Comparison of ENCODE assay signal across 9 cellular contexts in genomic region chrX:17738002-17738713, GRCh38. TPM values are rescaled to one million over a fixed set of nuclear protein-coding genes. Genes with fewer than 3 reads are reported as not detected.
DNase-seq lines count a peak whose midpoint lies in the region; ATAC-seq, FAIRE-seq and TF ChIP-seq lines count a peak whose summit lies in the region.
"Had no signal": no experiment of that assay in that cellular context is flagged by ENCODE, and none has a peak within 500 bp of the region (broad histone marks: within the 10 kb centered on the region; RNA-seq: fewer than 3 reads in every experiment).

No MANE protein-coding gene starts in this region.

- WGBS in upper lobe of left lung, 2 donors: 1 to 38% methylated on average over 22 to 44 of the region's 44 CpGs

- no peaks in the 10 kb centered on the region for H3K9me3 Mint-ChIP-seq in activated T-helper 17 cell treated with anti-CD3 and anti-CD28 coated beads, Interleukin-2, amount 50 U/mL, for 72 hours

- H3K4me3 Mint-ChIP-seq in activated T-helper 17 cell treated with anti-CD3 and anti-CD28 coated beads, Interleukin-2, amount 50 U/mL, for 72 hours: peak overlapping the region; percentile 85

- H3K4me3 ChIP-seq in fibroblast of villous mesenchyme (ENCODE audit: low read depth, low read length) (peak overlapping the region; percentile 77), neutrophil (ENCODE audit: low read depth in 1 of 2, low read length in 1 of 2) (peak overlapping the region; percentile 68 to 71), upper lobe of left lung (peak overlapping the region; percentile 6 to 62 (median 52))

- H3K36me3 ChIP-seq in neutrophil: no peaks in the 10 kb centered on the region
- no peaks in the 10 kb centered on the region for H3K36me3 ChIP-seq in upper lobe of left lung

- peak; percentile 85 for FAIRE-seq in GM19239 (lab: Jason Lieb, UNC)
- FAIRE-seq: TTC549 had no signal

- TF ChIP-seq CTCF in fibroblast of villous mesenchyme (IDR thresholded peaks at IDR 0.05; ENCODE audit: insufficient read depth, low read depth, low read length) (no peak), neutrophil (IDR thresholded peaks at IDR 0.05) (no peak), upper lobe of left lung (IDR thresholded peaks at IDR 0.05) (no peak)

- no peak overlapping the region for H3K27ac ChIP-seq in neutrophil
- peak overlapping the region; percentile 77 to 93 (median 88) for H3K27ac ChIP-seq in upper lobe of left lung

- TF ChIP-seq POLR2A in upper lobe of left lung (IDR thresholded peaks at IDR 0.05): no peak

- peaks cover 5% of the 10 kb centered on the region for H3K27me3 Mint-ChIP-seq in activated T-helper 17 cell treated with anti-CD3 and anti-CD28 coated beads, Interleukin-2, amount 50 U/mL, for 72 hours

- no peak for TF ChIP-seq EP300 in upper lobe of left lung (IDR thresholded peaks at IDR 0.05)

- H3K27ac Mint-ChIP-seq in activated T-helper 17 cell treated with anti-CD3 and anti-CD28 coated beads, Interleukin-2, amount 50 U/mL, for 72 hours: peak overlapping the region; percentile 69

- H3K4me1 ChIP-seq in neutrophil (ENCODE audit: control insufficient read depth in 1 of 2, insufficient read depth in 1 of 2, low read depth in 1 of 2, low read length in 1 of 2) (peaks cover 16 to 20% of the 10 kb centered on the region in 2 experiments), upper lobe of left lung (peaks cover 0 to 3% (median 0%) of the 10 kb centered on the region in 4 donors)

- H3K36me3 Mint-ChIP-seq in activated T-helper 17 cell treated with anti-CD3 and anti-CD28 coated beads, Interleukin-2, amount 50 U/mL, for 72 hours (ENCODE audit: low read depth): no peaks in the 10 kb centered on the region

- no peak for DNase-seq in GM19239 (ENCODE audit: insufficient read length, low spot score)
- peak; percentile 51 for DNase-seq in NCI-H748 treated with DMSO at 0.1 percent for 48 hours (lab: John Stamatoyannopoulos, UW)
- peak; percentile 37 for DNase-seq in fibroblast of villous mesenchyme (ENCODE audit: low read depth)
- peak; percentile 54 to 80 for DNase-seq in upper lobe of left lung
- no peak for DNase-seq in NAMALWA (ENCODE audit: low spot score)

- H3K9me3 ChIP-seq in neutrophil (no peaks in the 10 kb centered on the region), upper lobe of left lung (no peaks in the 10 kb centered on the region)

- ATAC-seq in activated T-helper 17 cell treated with anti-CD3 and anti-CD28 coated beads, Interleukin-2, amount 50 U/mL, for 72 hours (replicated peaks): peak; percentile 9
- ATAC-seq in upper lobe of left lung (ENCODE audit: low FRiP score in 2 of 2) (peak; percentile 41 to 80), GM18870 (IDR thresholded peaks at IDR 0.05; ENCODE audit: unreplicated experiment) (no peak)

- peaks cover 12% of the 10 kb centered on the region for H3K4me1 Mint-ChIP-seq in activated T-helper 17 cell treated with anti-CD3 and anti-CD28 coated beads, Interleukin-2, amount 50 U/mL, for 72 hours

- H3K27me3 ChIP-seq in neutrophil (peaks cover 55% of the 10 kb centered on the region), upper lobe of left lung (no peaks in the 10 kb centered on the region)

RNA-seq across cellular contexts. Expression of gene SCML1, which starts 0.9 kb away (rescaled TPM):
- 1 to 10 TPM in 1 of 2 donors, under 1 TPM in 1; 0.80 to 3.9 TPM for total RNA-seq in activated T-helper 17 cell treated with anti-CD3 and anti-CD28 coated beads, Interleukin-2, amount 50 U/mL, for 72 hours
- total RNA-seq in fibroblast of villous mesenchyme: 5.8 and 12.5 TPM in 2 replicates
- total RNA-seq in upper lobe of left lung: 10 to 100 TPM in 4 of 6 donors, 1 to 10 TPM in 2; 6.8 to 20.9 (median 12.8) TPM

Comparison
In these comparisons a context has a peak if more than half of its experiments do, and no peak if none do; other contexts are left out.
1. DNase-seq: peak in NCI-H748 treated with DMSO at 0.1 percent for 48 hours (single experiment), fibroblast of villous mesenchyme (single experiment) and upper lobe of left lung (2 of 2); none in GM19239 (single experiment) and NAMALWA (single experiment).
2. Peak in every context shown above with its lines, with median percentiles within 50 percentile points of each other: H3K4me3 ChIP-seq.